In the genomic region with DNA sequence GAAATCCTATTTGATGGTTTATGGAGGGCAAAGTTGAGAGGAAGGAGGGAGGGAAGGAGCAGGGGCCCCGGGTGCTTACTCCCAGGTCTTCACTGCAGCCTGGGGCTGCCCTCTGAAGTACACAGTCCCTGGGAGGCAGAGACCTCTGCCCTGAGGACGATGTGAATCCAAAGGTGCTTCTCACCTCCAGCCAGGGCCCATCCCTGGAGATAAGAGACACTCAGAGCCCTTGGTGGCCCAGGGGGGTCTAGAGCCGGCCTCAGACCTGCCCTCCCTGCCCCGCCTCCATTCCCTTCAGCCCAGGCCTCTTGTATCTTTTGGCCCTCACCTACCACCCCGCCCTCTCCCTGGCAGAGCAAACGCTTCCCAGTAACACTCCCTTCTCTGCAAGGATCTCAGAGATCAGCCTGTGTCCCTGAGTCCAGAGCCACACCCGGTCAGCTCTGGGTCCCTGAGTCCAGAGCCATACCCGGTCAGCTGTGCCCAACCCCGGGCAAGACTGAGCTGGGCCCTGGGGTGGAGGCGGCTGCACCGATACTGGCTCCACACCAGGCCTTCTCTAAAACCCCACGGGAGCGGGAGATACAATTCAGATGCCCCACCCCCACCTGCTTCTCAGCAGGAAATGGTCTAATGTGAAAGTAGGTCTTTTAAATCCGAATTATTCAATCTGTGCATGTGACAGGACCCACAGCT, we compare ENCODE assay signal across 9 cellular contexts. TPM values are rescaled to one million over a fixed set of nuclear protein-coding genes. Genes with fewer than 3 reads are reported as not detected.
DNase-seq lines count a peak whose midpoint lies in the region; ATAC-seq and TF ChIP-seq lines count a peak whose summit lies in the region.
"Had no signal": no experiment of that assay in that cellular context is flagged by ENCODE, and none has a peak within 500 bp of the region (broad histone marks: within the 10 kb centered on the region; RNA-seq: fewer than 3 reads in every experiment).

No MANE protein-coding gene starts in this region.

- H3K9me3 ChIP-seq in sigmoid colon = no peaks in the 10 kb centered on the region

- H3K36me3 ChIP-seq in sigmoid colon = no peaks in the 10 kb centered on the region
- no peaks in the 10 kb centered on the region for H3K36me3 ChIP-seq in brain microvascular endothelial cell (replicated peaks)

- peaks cover 14% of the 10 kb centered on the region for H3K27me3 Mint-ChIP-seq in glutamatergic neuron (ENCODE audit: unreplicated experiment)

- H3K27ac ChIP-seq in sigmoid colon (peak overlapping the region in 2 of 4 donors; percentile 17 to 32), brain microvascular endothelial cell (no peak overlapping the region)

- peaks cover 4% of the 10 kb centered on the region for H3K9me3 Mint-ChIP-seq in glutamatergic neuron (ENCODE audit: unreplicated experiment)
- H3K9me3 Mint-ChIP-seq: memory B cell had no signal

- no peaks in the 10 kb centered on the region for H3K36me3 Mint-ChIP-seq in glutamatergic neuron (ENCODE audit: unreplicated experiment)
- H3K36me3 Mint-ChIP-seq: memory B cell had no signal

- in situ Hi-C loops in brain microvascular endothelial cell (cut with HindIII; ENCODE audit: low pct_ligation_motif_present, low sequenced_read_pairs) = no loop called here

- H3K4me1 Mint-ChIP-seq in glutamatergic neuron (ENCODE audit: low read depth, unreplicated experiment) = peaks cover 21% of the 10 kb centered on the region

- no peak for TF ChIP-seq EP300 in sigmoid colon (IDR thresholded peaks at IDR 0.05)

- peaks cover 0 to 26% (median 22%) of the 10 kb centered on the region in 4 donors for H3K4me1 ChIP-seq in sigmoid colon

- no peak for TF ChIP-seq CTCF in glutamatergic neuron (IDR thresholded peaks at IDR 0.05; ENCODE audit: partially characterized antibody, unreplicated experiment)
- no peak for TF ChIP-seq CTCF in sigmoid colon (IDR thresholded peaks at IDR 0.05)
- no peak for TF ChIP-seq CTCF in brain microvascular endothelial cell (IDR thresholded peaks at IDR 0.05; ENCODE audit: low read depth, low read length, missing control alignments)

- WGBS in sigmoid colon, 2 donors = 8 to 33% methylated on average over 14 of the region's 14 CpGs

- intact Hi-C loops in sigmoid colon (cut with DNase I) = no loop called here

- H3K27ac Mint-ChIP-seq in glutamatergic neuron (ENCODE audit: unreplicated experiment) = peak overlapping the region; percentile 26
- H3K27ac Mint-ChIP-seq: memory B cell had no signal

- DNase-seq in DMS153 treated with DMSO at 0.1 percent for 48 hours (lab: John Stamatoyannopoulos, UW; ENCODE audit: unreplicated experiment) = peak; percentile 78
- DNase-seq in NCI-H69 (lab: John Stamatoyannopoulos, UW) = peak; percentile 27
- no peak for DNase-seq in glutamatergic neuron
- peak; percentile 69 for DNase-seq in sigmoid colon
- DNase-seq in brain microvascular endothelial cell = no peak
- no peak for DNase-seq in DMS 273 treated with DMSO at 0.1 percent for 48 hours (lab: John Stamatoyannopoulos, UW)
- DNase-seq: NCI-H187 treated with DMSO at 0.1 percent for 48 hours had no signal

- H3K4me3 ChIP-seq in sigmoid colon = no peak overlapping the region
- no peak overlapping the region for H3K4me3 ChIP-seq in brain microvascular endothelial cell (ENCODE audit: low read depth, low read length)

- no peak for ATAC-seq in GM18907 (IDR thresholded peaks at IDR 0.05; ENCODE audit: unreplicated experiment)

- no peak overlapping the region for H3K4me3 Mint-ChIP-seq in glutamatergic neuron (ENCODE audit: unreplicated experiment)
- H3K4me3 Mint-ChIP-seq: memory B cell had no signal

- peak in 1 of 2 donors; percentile 20 for TF ChIP-seq POLR2A in sigmoid colon (IDR thresholded peaks at IDR 0.05)

- H3K27me3 ChIP-seq in sigmoid colon (peaks cover 0 to 24% (median 21%) of the 10 kb centered on the region in 3 donors), brain microvascular endothelial cell (replicated peaks) (no peaks in the 10 kb centered on the region)

RNA-seq across cellular contexts. Expression of gene GNB1, which starts 3.6 kb away (rescaled TPM):
- total RNA-seq in glutamatergic neuron (ENCODE audit: unreplicated experiment) (734 TPM), sigmoid colon (100 to 1,000 TPM; 119 to 157 (median 145) TPM)
- 100 to 1,000 TPM; 163 to 197 (median 193) TPM for polyA plus RNA-seq in sigmoid colon

RNA-seq across cellular contexts. Expression of gene CALML6, which starts 20.6 kb away (rescaled TPM):
- total RNA-seq in glutamatergic neuron (ENCODE audit: unreplicated experiment) (5.2 TPM), sigmoid colon (under 1 TPM in 1 of 4 donors, not detected in 3; 0.36 TPM)
- polyA plus RNA-seq in sigmoid colon = under 1 TPM in 1 of 3 donors, not detected in 2; 0.36 TPM

RNA-seq across cellular contexts. Expression of gene TMEM52, which starts 24.6 kb away (rescaled TPM):
- total RNA-seq in glutamatergic neuron (ENCODE audit: unreplicated experiment) = 5.4 TPM
- total RNA-seq in sigmoid colon = 1 to 10 TPM in 2 of 4 donors, not detected in 2; 1.1 to 3.5 TPM
- 1 to 10 TPM; 1.2 to 5.5 (median 2.1) TPM for polyA plus RNA-seq in sigmoid colon

Comparison
In these comparisons a context has a peak if more than half of its experiments do, and no peak if none do; other contexts are left out.
1. DNase-seq: peak in DMS153 treated with DMSO at 0.1 percent for 48 hours (single experiment), NCI-H69 (single experiment) and sigmoid colon (single experiment); none in glutamatergic neuron (single experiment), brain microvascular endothelial cell (single experiment) and DMS 273 treated with DMSO at 0.1 percent for 48 hours (single experiment).